8 cellular contexts compared by ENCODE assay signal in genomic region chr1:150976879-150977694, GRCh38. TPM values are rescaled to one million over a fixed set of nuclear protein-coding genes. Genes with fewer than 3 reads are reported as not detected.
DNase-seq lines count a peak whose midpoint lies in the region; ATAC-seq, FAIRE-seq and TF ChIP-seq lines count a peak whose summit lies in the region.

No MANE protein-coding gene starts in this region.

- CTCF ChIA-PET in A673 (lab: Charles Lee): no interaction called here

- H3K27ac ChIP-seq in A673 (ENCODE audit: low read depth, low read length, poor library complexity, severe bottlenecking) (peak overlapping the region; percentile 35), angular gyrus (ENCODE audit: low read depth, low read length) (peak overlapping the region; percentile 62)

- no peaks in the 10 kb centered on the region for H3K36me3 ChIP-seq in A673 (ENCODE audit: insufficient read depth, low read length, poor library complexity, severe bottlenecking)

- no peak for ATAC-seq in HG02973 (IDR thresholded peaks at IDR 0.05; ENCODE audit: unreplicated experiment)

- no peak for TF ChIP-seq CTCF in A673 (conservative IDR thresholded peaks at IDR 0.05; ENCODE audit: low read depth, low read length)

- FAIRE-seq in GM12892 (lab: Jason Lieb, UNC): no peak

- intact Hi-C loops in A673 (cut with micrococcal nuclease; ENCODE audit: unreplicated experiment): loop anchor here (10.0 kb wide), 1 partner anchor 412 kb away; no protein-coding TSS in a partner anchor

- no peak for TF ChIP-seq POLR2A in GM12892 (IDR thresholded peaks at IDR 0.05; ENCODE audit: low read depth, low read length)

- peak; percentile 56; the same call in 1 of the 2 replicates for TF ChIP-seq EP300 in Ishikawa (IDR thresholded peaks at IDR 0.05; ENCODE audit: borderline replicate concordance)

- POLR2A ChIA-PET in A673 (lab: Charles Lee; ENCODE audit: low non-redundant PET): interaction anchor here (0.6 to 0.7 kb wide), 2 partner anchors 45 to 469 kb away, joined by 3 read pairs; partner anchors contain the start of gene ECM1

- no peaks in the 10 kb centered on the region for H3K9me3 ChIP-seq in A673 (ENCODE audit: low read depth, low read length, poor library complexity, severe bottlenecking)

- DNase-seq in A673 (ENCODE audit: low spot score): peak; percentile 71
- peak; percentile 81 for DNase-seq in T1000 (lab: John Stamatoyannopoulos, UW)
- peak; percentile 72 for DNase-seq in inferior parietal cortex (ENCODE audit: extremely low spot score)
- DNase-seq in stimulated activated CD4-positive, alpha-beta T cell treated with anti-CD3 and anti-CD28 coated beads, Interleukin-12 subunit alpha, Interleukin-12 subunit beta, amount 100 ng/mL, for 24 hours (ENCODE audit: low read depth in 2 of 2): peak; percentile 31 to 68
- no peak for DNase-seq in GM12892 (ENCODE audit: insufficient read length)

- no peak for TF ChIP-seq RAD21 in Ishikawa (IDR thresholded peaks at IDR 0.05; ENCODE audit: low read depth)

- H3K4me3 ChIP-seq in A673 (ENCODE audit: low read depth, low read length, poor library complexity, severe bottlenecking): no peak overlapping the region

- no peaks in the 10 kb centered on the region for H3K27me3 ChIP-seq in A673 (replicated peaks; ENCODE audit: insufficient read depth, low read depth, low read length, poor library complexity)

- H3K4me1 ChIP-seq in A673 (ENCODE audit: insufficient read depth, low read length, poor library complexity, severe bottlenecking): peaks cover 44% of the 10 kb centered on the region

- BruUV-seq in A673 (replicated peaks; lab: Mats Ljungman, UMichigan): no TSS peak

TF ChIP-seq in Ishikawa, 13 proteins besides CTCF, POLR2A, EP300 and RAD21:
- TF ChIP-seq USF1 (IDR thresholded peaks at IDR 0.05): no peak
- 0 out of 2 replicates have a peak, but pooled peaks have one; percentile 16 for TF ChIP-seq YY1 (IDR thresholded peaks at IDR 0.05; ENCODE audit: low read depth)
- TF ChIP-seq EGR1 (IDR thresholded peaks at IDR 0.05): peak; percentile 27; the same call in 1 of the 2 replicates
- TF ChIP-seq NFIC (IDR thresholded peaks at IDR 0.05): no peak
- TF ChIP-seq TCF12 (IDR thresholded peaks at IDR 0.05; ENCODE audit: low read depth): peak; percentile 71
- TF ChIP-seq FOXM1 (IDR thresholded peaks at IDR 0.05; ENCODE audit: borderline replicate concordance, low read depth): no peak
- peak; percentile 22; the same call in 1 of the 2 replicates for TF ChIP-seq TEAD4 (IDR thresholded peaks at IDR 0.05)
- TF ChIP-seq TAF1 (IDR thresholded peaks at IDR 0.05; ENCODE audit: low read depth): no peak

RNA-seq across cellular contexts. Expression of gene CERS2, which starts 2.5 kb away (rescaled TPM):
- total RNA-seq in A673 (2021): 222 and 239 TPM in 2 replicates
- 60.1 TPM for polyA plus RNA-seq in GM12892 (2012; ENCODE audit: missing spikeins)

RNA-seq across cellular contexts. Expression of gene ANXA9, which starts 5.0 kb away (rescaled TPM):
- total RNA-seq in A673 (2021): not detected in 2 replicates
- polyA plus RNA-seq in GM12892 (2012; ENCODE audit: missing spikeins): 0.51 TPM

RNA-seq across cellular contexts. Expression of gene MINDY1, which starts 29.6 kb away (rescaled TPM):
- total RNA-seq in A673 (2021): 11.6 and 16.9 TPM in 2 replicates
- 2.7 TPM for polyA plus RNA-seq in GM12892 (2012; ENCODE audit: missing spikeins)

RNA-seq across cellular contexts. Expression of gene PRUNE1, which starts 31.2 kb away (rescaled TPM):
- 19.3 and 21.4 TPM in 2 replicates for total RNA-seq in A673 (2021)
- 8.0 TPM for polyA plus RNA-seq in GM12892 (2012; ENCODE audit: missing spikeins)

RNA-seq across cellular contexts. Expression of gene SETDB1, which starts 50.9 kb away (rescaled TPM):
- 66.5 and 71.0 TPM in 2 replicates for total RNA-seq in A673 (2021)
- 33.0 TPM for polyA plus RNA-seq in GM12892 (2012; ENCODE audit: missing spikeins)
